ENCODE assay signal across 16 cellular contexts in genomic region chr6:151719070-151719469, GRCh38.
DNase-seq lines count a peak whose midpoint lies in the region; ATAC-seq, FAIRE-seq and TF ChIP-seq lines count a peak whose summit lies in the region.
"Had no signal": no experiment of that assay in that cellular context is flagged by ENCODE, and none has a peak within 500 bp of the region (broad histone marks: within the 10 kb centered on the region; RNA-seq: fewer than 3 reads in every experiment).

No MANE protein-coding gene starts in this region.

- no peaks in the 10 kb centered on the region for H3K36me3 ChIP-seq in small intestine (ENCODE audit: control insufficient read depth in 2 of 2, insufficient read depth in 2 of 2, low read length in 2 of 2)
- no peaks in the 10 kb centered on the region for H3K36me3 ChIP-seq in mammary epithelial cell (ENCODE audit: insufficient read depth, low read length)
- H3K36me3 ChIP-seq: BLaER1 treated with 17β-estradiol and CSF1 and Interleukin-3, amounts not matched to agents 10 nM and 100 nM had no signal

- H3K9me3 Mint-ChIP-seq in activated B cell treated with CpG ODN at 0.5 μM for 24 hours, result peaks cover 4% of the 10 kb centered on the region
- H3K9me3 Mint-ChIP-seq in effector memory CD8-positive, alpha-beta T cell, result peaks cover 0 to 4% of the 10 kb centered on the region in 2 donors

- intact Hi-C loops in activated B cell treated with CpG ODN at 0.5 μM for 24 hours (cut with micrococcal nuclease) (loop anchor here (2.0 kb wide), 1 partner anchor 16 kb away; no protein-coding TSS in a partner anchor), mammary epithelial cell (cut with micrococcal nuclease) (no loop called here)

- CTCF ChIA-PET in activated B cell treated with CpG ODN at 0.5 μM for 24 hours (lab: Charles Lee), result no interaction called here
- CTCF ChIA-PET in HEK293T (lab: Yijun Ruan, JAX), result no interaction called here
- CTCF ChIA-PET in mammary epithelial cell (lab: Charles Lee; ENCODE audit: low non-redundant PET), result no interaction called here

- WGBS in small intestine, 3 donors, result 49 to 70% (median 56%) methylated on average over 5 of the region's 5 CpGs
- 61% methylated on average over 4 of the region's 5 CpGs for WGBS in mammary epithelial cell (ENCODE audit: low coverage, missing lambda C conversion rate)

- no peak for TF ChIP-seq CTCF in activated B cell treated with CpG ODN at 0.5 μM for 24 hours (IDR thresholded peaks at IDR 0.05)
- no peak for TF ChIP-seq CTCF in mammary epithelial cell (conservative IDR thresholded peaks at IDR 0.05 in 1 of 2, IDR thresholded peaks at IDR 0.05 in 1 of 2; ENCODE audit: extremely low read depth in 1 of 2, insufficient read depth in 1 of 2, low read depth in 1 of 2, low read length in 2 of 2)

- DNase-seq in activated B cell treated with CpG ODN at 0.5 μM for 24 hours, result no peak
- DNase-seq in small intestine, result peak; percentile 58
- DNase-seq in HEK293T (ENCODE audit: extremely low spot score), result no peak
- DNase-seq in effector memory CD8-positive, alpha-beta T cell, result no peak
- no peak for DNase-seq in mammary epithelial cell
- DNase-seq: 8988T; ACHN; Calu3; CD4-positive, alpha-beta T cell; DMS 273 treated with DMSO at 0.1 percent for 48 hours; H7 had no signal

- H3K27me3 Mint-ChIP-seq in activated B cell treated with CpG ODN at 0.5 μM for 24 hours, result no peaks in the 10 kb centered on the region
- H3K27me3 Mint-ChIP-seq in effector memory CD8-positive, alpha-beta T cell, result peaks cover 0 to 16% of the 10 kb centered on the region in 2 donors
- H3K27me3 Mint-ChIP-seq: CD4-positive, alpha-beta T cell had no signal

- in situ Hi-C loops in mammary epithelial cell (cut with MboI; ENCODE audit: low sequenced_read_pairs in 2 of 2), result no loop called here

- H3K27me3 ChIP-seq in small intestine (ENCODE audit: control insufficient read depth in 2 of 2, insufficient read depth in 2 of 2, low read length in 2 of 2) (no peaks in the 10 kb centered on the region), mammary epithelial cell (ENCODE audit: insufficient read depth, low read length) (peaks cover 3% of the 10 kb centered on the region)
- H3K27me3 ChIP-seq: BLaER1 treated with 17β-estradiol and CSF1 and Interleukin-3, amounts not matched to agents 10 nM and 100 nM had no signal

- no peak overlapping the region for H3K4me3 Mint-ChIP-seq in activated B cell treated with CpG ODN at 0.5 μM for 24 hours
- no peak overlapping the region for H3K4me3 Mint-ChIP-seq in effector memory CD8-positive, alpha-beta T cell
- H3K4me3 Mint-ChIP-seq: CD4-positive, alpha-beta T cell had no signal

- no peak overlapping the region for H3K9ac ChIP-seq in mammary epithelial cell (ENCODE audit: insufficient read depth, low read length)
- H3K9ac ChIP-seq: BLaER1 treated with 17β-estradiol and CSF1 and Interleukin-3, amounts not matched to agents 10 nM and 100 nM had no signal

- POLR2A ChIA-PET in activated B cell treated with CpG ODN at 0.5 μM for 24 hours (lab: Charles Lee), result no interaction called here
- POLR2A ChIA-PET in HEK293T (lab: Yijun Ruan, JAX), result no interaction called here

- peaks cover 29% of the 10 kb centered on the region for H3K4me1 Mint-ChIP-seq in activated B cell treated with CpG ODN at 0.5 μM for 24 hours
- H3K4me1 Mint-ChIP-seq in effector memory CD8-positive, alpha-beta T cell (ENCODE audit: low read depth in 2 of 2), result no peaks in the 10 kb centered on the region

- no TSS peak for BruUV-seq in mammary epithelial cell (replicated peaks; lab: Mats Ljungman, UMichigan)

- no peaks in the 10 kb centered on the region for H4K20me1 ChIP-seq in mammary epithelial cell (ENCODE audit: insufficient read depth, low read length)
- H4K20me1 ChIP-seq: BLaER1 treated with 17β-estradiol and CSF1 and Interleukin-3, amounts not matched to agents 10 nM and 100 nM had no signal

- ATAC-seq in GM19035 (IDR thresholded peaks at IDR 0.05; ENCODE audit: unreplicated experiment) (peak; percentile 46), HG03354 (IDR thresholded peaks at IDR 0.05; ENCODE audit: poor library complexity, severe bottlenecking, unreplicated experiment) (peak; percentile 49), activated B cell treated with CpG ODN at 0.5 μM for 24 hours (ENCODE audit: low read depth) (no peak), GM21515 (IDR thresholded peaks at IDR 0.05; ENCODE audit: unreplicated experiment) (no peak)
- no peak for ATAC-seq in effector memory CD8-positive, alpha-beta T cell (replicated peaks)
- ATAC-seq: HepG2 had no signal

- H3K9me3 ChIP-seq in small intestine (ENCODE audit: control insufficient read depth, low read depth), result no peaks in the 10 kb centered on the region
- H3K9me3 ChIP-seq in mammary epithelial cell (replicated peaks; ENCODE audit: insufficient read depth, low read length), result no peaks in the 10 kb centered on the region

- H3K27ac Mint-ChIP-seq in activated B cell treated with CpG ODN at 0.5 μM for 24 hours, result peak overlapping the region; percentile 13
- H3K27ac Mint-ChIP-seq in effector memory CD8-positive, alpha-beta T cell, result peak overlapping the region in 1 of 2 donors; percentile 13
- H3K27ac Mint-ChIP-seq: CD4-positive, alpha-beta T cell had no signal

- H3K27ac ChIP-seq in small intestine (ENCODE audit: low read depth in 1 of 2, low read length in 1 of 2) (no peak overlapping the region), mammary epithelial cell (ENCODE audit: insufficient read depth, low read depth, low read length) (no peak overlapping the region)
- H3K27ac ChIP-seq: BLaER1 treated with 17β-estradiol and CSF1 and Interleukin-3, amounts not matched to agents 10 nM and 100 nM had no signal

- peaks cover 0 to 3% of the 10 kb centered on the region in 2 donors for H3K4me1 ChIP-seq in small intestine (ENCODE audit: control insufficient read depth in 2 of 2, insufficient read depth in 1 of 2, low read depth in 1 of 2, low read length in 1 of 2)
- H3K4me1 ChIP-seq in mammary epithelial cell (ENCODE audit: insufficient read depth, low read length), result no peaks in the 10 kb centered on the region

- dilution Hi-C loops in mammary epithelial cell (cut with HindIII; ENCODE audit: low sequenced_read_pairs), result no loop called here

- FAIRE-seq in small intestine (lab: Jason Lieb, UNC), result no peak
- FAIRE-seq: HepG2 had no signal

- no peaks in the 10 kb centered on the region for H3K79me2 ChIP-seq in mammary epithelial cell (ENCODE audit: insufficient read depth, low read length)

- H3K36me3 Mint-ChIP-seq in activated B cell treated with CpG ODN at 0.5 μM for 24 hours (ENCODE audit: low read depth), result peaks cover under 1% of the 10 kb centered on the region
- H3K36me3 Mint-ChIP-seq in effector memory CD8-positive, alpha-beta T cell (ENCODE audit: insufficient read depth), result no peaks in the 10 kb centered on the region

- H3K4me3 ChIP-seq in small intestine (ENCODE audit: low read depth in 1 of 2, low read length in 2 of 2) (no peak overlapping the region), mammary epithelial cell (replicated peaks in 1 of 3; ENCODE audit: insufficient read depth in 1 of 3, low read depth in 2 of 3, low read length in 3 of 3) (no peak overlapping the region)
- H3K4me3 ChIP-seq: BLaER1 treated with 17β-estradiol and CSF1 and Interleukin-3, amounts not matched to agents 10 nM and 100 nM had no signal

- no peak overlapping the region for H3K4me2 ChIP-seq in mammary epithelial cell (ENCODE audit: insufficient read depth, low read depth, low read length)
- H3K4me2 ChIP-seq: BLaER1 treated with 17β-estradiol and CSF1 and Interleukin-3, amounts not matched to agents 10 nM and 100 nM had no signal

- no peak overlapping the region for H2AFZ ChIP-seq in mammary epithelial cell (ENCODE audit: low read depth, low read length)

TF ChIP-seq in HEK293T, 16 proteins besides CTCF, POLR2A, EP300 and RAD21:
- TF ChIP-seq TARDBP (IDR thresholded peaks at IDR 0.05), result no peak

Comparison
In these comparisons a context has a peak if more than half of its experiments do, and no peak if none do; other contexts are left out.
1. ATAC-seq: peak in GM19035 (single experiment) and HG03354 (single experiment); none in activated B cell treated with CpG ODN at 0.5 μM for 24 hours (single experiment), GM21515 (single experiment) and effector memory CD8-positive, alpha-beta T cell (single experiment).